In genomic region chr2:235851841-235852527, GRCh38 we compare ENCODE assay signal across 21 cellular contexts.
DNase-seq lines count a peak whose midpoint lies in the region; ATAC-seq and TF ChIP-seq lines count a peak whose summit lies in the region.
"Had no signal": no experiment of that assay in that cellular context is flagged by ENCODE, and none has a peak within 500 bp of the region (broad histone marks: within the 10 kb centered on the region; RNA-seq: fewer than 3 reads in every experiment).

No MANE protein-coding gene starts in this region.

- TF ChIP-seq CTCF in brain (conservative IDR thresholded peaks at IDR 0.05) = no peak
- no peak for TF ChIP-seq CTCF in neural crest cell (conservative IDR thresholded peaks at IDR 0.05)

- no peaks in the 10 kb centered on the region for H3K36me3 ChIP-seq in CD8-positive, alpha-beta memory T cell (ENCODE audit: insufficient read depth, low read length)
- H3K36me3 ChIP-seq: MG63 had no signal

- H3K36me3 Mint-ChIP-seq in brain = peaks cover 22% of the 10 kb centered on the region
- no peaks in the 10 kb centered on the region for H3K36me3 Mint-ChIP-seq in neural crest cell (ENCODE audit: low read depth)
- H3K36me3 Mint-ChIP-seq in CD8-positive, alpha-beta memory T cell = no peaks in the 10 kb centered on the region

- POLR2A ChIA-PET in CD8-positive, alpha-beta memory T cell (lab: Charles Lee) = no interaction called here

- CTCF ChIA-PET in CD8-positive, alpha-beta memory T cell (lab: Charles Lee) = no interaction called here

- H3K9me3 Mint-ChIP-seq in brain (no peaks in the 10 kb centered on the region), neural crest cell (no peaks in the 10 kb centered on the region)
- H3K9me3 Mint-ChIP-seq in CD8-positive, alpha-beta memory T cell = no peaks in the 10 kb centered on the region

- H3K4me1 Mint-ChIP-seq in brain = peaks cover 77% of the 10 kb centered on the region
- H3K4me1 Mint-ChIP-seq in neural crest cell = peaks cover 65% of the 10 kb centered on the region
- H3K4me1 Mint-ChIP-seq in CD8-positive, alpha-beta memory T cell = no peaks in the 10 kb centered on the region

- H3K4me1 ChIP-seq in CD8-positive, alpha-beta memory T cell (ENCODE audit: insufficient read depth, low read length) = no peaks in the 10 kb centered on the region

- H3K27ac ChIP-seq in CD8-positive, alpha-beta memory T cell (ENCODE audit: low read depth, low read length) = no peak overlapping the region
- H3K27ac ChIP-seq: C4-2B had no signal

- H3K4me3 Mint-ChIP-seq in brain (peak overlapping the region in 3 of 5 experiments; percentile 49 to 61 (median 52)), neural crest cell (peak overlapping the region; percentile 82)
- H3K4me3 Mint-ChIP-seq in CD8-positive, alpha-beta memory T cell = no peak overlapping the region

- H3K27me3 Mint-ChIP-seq in brain (peaks cover 79% of the 10 kb centered on the region), neural crest cell (ENCODE audit: low read depth) (no peaks in the 10 kb centered on the region)
- H3K27me3 Mint-ChIP-seq in CD8-positive, alpha-beta memory T cell = peaks cover 2 to 4% of the 10 kb centered on the region in 2 donors

- H3K27ac Mint-ChIP-seq in brain (peak overlapping the region in 2 of 5 experiments; percentile 45 to 85), neural crest cell (ENCODE audit: unreplicated experiment) (peak overlapping the region; percentile 93)
- no peak overlapping the region for H3K27ac Mint-ChIP-seq in CD8-positive, alpha-beta memory T cell

- intact Hi-C loops in head of caudate nucleus (cut with DNase I) (no loop called here), sciatic nerve (cut with DNase I) (no loop called here)

- no peaks in the 10 kb centered on the region for H3K9me3 ChIP-seq in CD8-positive, alpha-beta memory T cell (ENCODE audit: low read length)
- H3K9me3 ChIP-seq: MG63 had no signal

- H3K27me3 ChIP-seq in CD8-positive, alpha-beta memory T cell (ENCODE audit: insufficient read depth, low read length, poor library complexity, severe bottlenecking) = no peaks in the 10 kb centered on the region
- H3K27me3 ChIP-seq: MG63 had no signal

- ATAC-seq in sciatic nerve (no peak), HG03095 (IDR thresholded peaks at IDR 0.05; ENCODE audit: unreplicated experiment) (no peak)
- ATAC-seq: HCT116 had no signal

- DNase-seq in head of caudate nucleus = peak in 24 of 42 donors; percentile 22 to 80 (median 46)
- DNase-seq in neural crest cell (ENCODE audit: low read depth, low spot score) = peak; percentile 23
- DNase-seq in sciatic nerve (ENCODE audit: low spot score) = peak; percentile 25
- DNase-seq in CD8-positive, alpha-beta memory T cell = no peak
- no peak for DNase-seq in stimulated activated CD4-positive, alpha-beta T cell treated with anti-CD3 and anti-CD28 coated beads, Interleukin-2, amount 100 ng/mL, for 24 hours
- DNase-seq: ACHN, COR-L47, DMS 273 treated with DMSO at 0.1 percent for 48 hours, DND-41, Kasumi-1, MG63, NCI-H1048, NCI-H1436 treated with DMSO at 0.1 percent for 48 hours, NCI-H2029, NCI-H345, NCI-H524 treated with DMSO at 0.1 percent for 48 hours, SHP77 treated with DMSO at 0.1 percent for 48 hours had no signal

- H3K4me3 ChIP-seq in CD8-positive, alpha-beta memory T cell (ENCODE audit: low read length) = no peak overlapping the region
- H3K4me3 ChIP-seq: MG63 had no signal

Comparison
In these comparisons a context has a peak if more than half of its experiments do, and no peak if none do; other contexts are left out.
1. H3K4me3 Mint-ChIP-seq: peak in brain (3 of 5) and neural crest cell (single experiment); none in CD8-positive, alpha-beta memory T cell (0 of 7).
2. DNase-seq: peak in head of caudate nucleus (24 of 42), neural crest cell (single experiment) and sciatic nerve (single experiment); none in CD8-positive, alpha-beta memory T cell (0 of 5) and stimulated activated CD4-positive, alpha-beta T cell treated with anti-CD3 and anti-CD28 coated beads, Interleukin-2, amount 100 ng/mL, for 24 hours (0 of 2).